Comparison of ENCODE assay signal across 10 cellular contexts in genomic region chr6:33118525-33119123, GRCh38. TPM values are rescaled to one million over a fixed set of nuclear protein-coding genes. Genes with fewer than 3 reads are reported as not detected.
DNase-seq lines count a peak whose midpoint lies in the region; ATAC-seq, FAIRE-seq and TF ChIP-seq lines count a peak whose summit lies in the region.
"Had no signal": no experiment of that assay in that cellular context is flagged by ENCODE, and none has a peak within 500 bp of the region (broad histone marks: within the 10 kb centered on the region; RNA-seq: fewer than 3 reads in every experiment).

No MANE protein-coding gene starts in this region.

- no peak for DNase-seq in LNCaP clone FGC (ENCODE audit: low read depth)
- no peak for DNase-seq in RWPE2 (ENCODE audit: low spot score)
- no peak for DNase-seq in epithelial cell of proximal tubule (ENCODE audit: low read depth)
- no peak for DNase-seq in T-helper 2 cell treated with Interferon-gamma antibody and Interleukin-4, amounts not matched to agents 5 μg/mL and 100 μg/mL, for 36 hours (ENCODE audit: low spot score)

- H3K4me1 Mint-ChIP-seq in nephron, result peaks cover 14% of the 10 kb centered on the region
- peaks cover 15% of the 10 kb centered on the region for H3K4me1 Mint-ChIP-seq in T-helper 2 cell treated with Interferon-gamma antibody and Interleukin-4, amounts not matched to agents 5 μg/mL and 100 μg/mL, for 36 hours (ENCODE audit: low read depth)

- H3K27me3 Mint-ChIP-seq in nephron (ENCODE audit: low read depth), result peaks cover 79% of the 10 kb centered on the region
- peaks cover 78% of the 10 kb centered on the region for H3K27me3 Mint-ChIP-seq in T-helper 2 cell treated with Interferon-gamma antibody and Interleukin-4, amounts not matched to agents 5 μg/mL and 100 μg/mL, for 36 hours (ENCODE audit: low read depth)

- peaks cover 35% of the 10 kb centered on the region for H3K27me3 ChIP-seq in RWPE2 (ENCODE audit: insufficient read depth, poor library complexity, severe bottlenecking)

- ATAC-seq in RWPE2 (ENCODE audit: low read depth) (no peak), HG02588 (IDR thresholded peaks at IDR 0.05; ENCODE audit: unreplicated experiment) (no peak), GM19035 (IDR thresholded peaks at IDR 0.05; ENCODE audit: unreplicated experiment) (no peak)

- H3K4me3 Mint-ChIP-seq in nephron, result no peak overlapping the region
- no peak overlapping the region for H3K4me3 Mint-ChIP-seq in T-helper 2 cell treated with Interferon-gamma antibody and Interleukin-4, amounts not matched to agents 5 μg/mL and 100 μg/mL, for 36 hours
- H3K4me3 Mint-ChIP-seq: activated naive CD4-positive, alpha-beta T cell treated with anti-CD3 and anti-CD28 coated beads, Interleukin-2, amount 50 U/mL, for 24 hours; stimulated activated naive CD8-positive, alpha-beta T cell treated with anti-CD3 and anti-CD28 coated beads, Interleukin-15, Interleukin-2, amounts not matched to agents 100 ng/mL and 50 ng/mL, for 24 hours had no signal

- H3K36me3 ChIP-seq in RWPE2 (ENCODE audit: low read depth), result no peaks in the 10 kb centered on the region

- peak; percentile 72 for TF ChIP-seq CTCF in LNCaP clone FGC (IDR thresholded peaks at IDR 0.05; ENCODE audit: control insufficient read depth, extremely low read depth, insufficient read depth)
- peak; percentile 88 for TF ChIP-seq CTCF in RWPE2 (IDR thresholded peaks at IDR 0.05; ENCODE audit: poor library complexity, severe bottlenecking)
- peak; percentile 65 for TF ChIP-seq CTCF in epithelial cell of proximal tubule (conservative IDR thresholded peaks at IDR 0.05; ENCODE audit: low read depth, low read length)
- TF ChIP-seq CTCF in nephron (IDR thresholded peaks at IDR 0.05; ENCODE audit: unreplicated experiment in 3 of 3), result peak; percentile 73 to 82 (median 74)

- H3K27ac ChIP-seq in RWPE2 (ENCODE audit: poor library complexity, severe bottlenecking), result no peak overlapping the region

- H3K9me3 ChIP-seq in RWPE2 (ENCODE audit: severe bottlenecking), result no peaks in the 10 kb centered on the region

- H3K9me3 Mint-ChIP-seq in nephron, result peaks cover 3% of the 10 kb centered on the region
- H3K9me3 Mint-ChIP-seq in T-helper 2 cell treated with Interferon-gamma antibody and Interleukin-4, amounts not matched to agents 5 μg/mL and 100 μg/mL, for 36 hours, result peaks cover 5% of the 10 kb centered on the region
- H3K9me3 Mint-ChIP-seq: activated naive CD4-positive, alpha-beta T cell treated with anti-CD3 and anti-CD28 coated beads, Interleukin-2, amount 50 U/mL, for 24 hours had no signal

- no peaks in the 10 kb centered on the region for H3K4me1 ChIP-seq in RWPE2 (ENCODE audit: insufficient read depth, poor library complexity, severe bottlenecking)

- no peak overlapping the region for H3K4me3 ChIP-seq in LNCaP clone FGC (ENCODE audit: low read depth, low read length)
- no peak overlapping the region for H3K4me3 ChIP-seq in RWPE2 (ENCODE audit: severe bottlenecking)
- no peak overlapping the region for H3K4me3 ChIP-seq in epithelial cell of proximal tubule (ENCODE audit: low read depth, low read length)

- no peaks in the 10 kb centered on the region for H3K36me3 Mint-ChIP-seq in nephron (ENCODE audit: low read depth)
- H3K36me3 Mint-ChIP-seq in T-helper 2 cell treated with Interferon-gamma antibody and Interleukin-4, amounts not matched to agents 5 μg/mL and 100 μg/mL, for 36 hours (ENCODE audit: low read depth), result no peaks in the 10 kb centered on the region
- H3K36me3 Mint-ChIP-seq: activated naive CD4-positive, alpha-beta T cell treated with anti-CD3 and anti-CD28 coated beads, Interleukin-2, amount 50 U/mL, for 24 hours had no signal

- peak; percentile 97 for FAIRE-seq in G401.6 (lab: Jason Lieb, UNC)

- no peak overlapping the region for H3K27ac Mint-ChIP-seq in nephron
- H3K27ac Mint-ChIP-seq in T-helper 2 cell treated with Interferon-gamma antibody and Interleukin-4, amounts not matched to agents 5 μg/mL and 100 μg/mL, for 36 hours, result no peak overlapping the region
- H3K27ac Mint-ChIP-seq: activated naive CD4-positive, alpha-beta T cell treated with anti-CD3 and anti-CD28 coated beads, Interleukin-2, amount 50 U/mL, for 24 hours; stimulated activated naive CD8-positive, alpha-beta T cell treated with anti-CD3 and anti-CD28 coated beads, Interleukin-15, Interleukin-2, amounts not matched to agents 100 ng/mL and 50 ng/mL, for 24 hours had no signal

RNA-seq across cellular contexts. Expression of gene HLA-DPB1, which starts 42.8 kb away (rescaled TPM):
- 49.4 and 52.3 TPM in 2 replicates for total RNA-seq in epithelial cell of proximal tubule

RNA-seq across cellular contexts. Expression of gene HLA-DPA1, which starts 45.2 kb away (rescaled TPM):
- total RNA-seq in epithelial cell of proximal tubule, result 6.8 and 7.1 TPM in 2 replicates
